8 cellular contexts compared by ENCODE assay signal in the genomic region with DNA sequence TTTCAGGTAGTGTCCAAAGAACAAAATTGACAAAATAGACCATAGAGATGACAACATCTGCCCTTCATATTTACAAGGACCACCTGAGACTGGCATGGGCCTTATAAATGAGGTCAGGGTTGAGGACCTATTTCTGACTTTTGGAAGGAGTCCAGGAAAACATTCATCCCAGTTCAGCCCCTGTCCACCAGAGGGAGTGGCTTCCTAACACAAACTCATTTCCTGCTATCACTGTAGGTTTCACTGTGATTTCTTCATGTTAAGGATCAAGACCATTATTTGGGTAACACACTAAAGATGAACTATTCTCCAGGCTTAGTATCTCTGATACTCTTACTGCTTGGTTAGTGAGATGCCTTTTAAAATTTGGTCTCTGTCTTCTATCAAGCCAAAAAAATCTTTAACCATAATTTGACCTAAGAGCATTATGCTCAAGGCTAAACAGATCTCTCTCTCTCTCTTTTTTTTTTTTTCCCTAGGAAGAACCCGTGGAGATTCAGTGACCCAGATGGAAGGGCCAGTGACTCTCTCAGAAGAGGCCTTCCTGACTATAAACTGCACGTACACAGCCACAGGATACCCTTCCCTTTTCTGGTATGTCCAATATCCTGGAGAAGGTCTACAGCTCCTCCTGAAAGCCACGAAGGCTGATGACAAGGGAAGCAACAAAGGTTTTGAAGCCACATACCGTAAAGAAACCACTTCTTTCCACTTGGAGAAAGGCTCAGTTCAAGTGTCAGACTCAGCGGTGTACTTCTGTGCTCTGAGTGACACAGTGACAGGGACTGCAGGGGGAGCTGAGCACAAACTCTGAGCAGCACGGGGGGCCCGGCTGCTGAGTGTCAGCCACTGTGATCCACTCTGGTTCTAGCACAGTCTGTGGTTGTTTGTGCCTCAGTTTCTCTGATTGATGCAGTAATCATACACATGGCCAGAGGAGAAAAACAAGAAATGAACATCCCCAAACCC.
DNase-seq lines count a peak whose midpoint lies in the region; ATAC-seq, FAIRE-seq and TF ChIP-seq lines count a peak whose summit lies in the region.
"Had no signal": no experiment of that assay in that cellular context is flagged by ENCODE, and none has a peak within 500 bp of the region (broad histone marks: within the 10 kb centered on the region; RNA-seq: fewer than 3 reads in every experiment).

No MANE protein-coding gene starts in this region.

- H3K9me3 Mint-ChIP-seq in activated T-helper 1 cell treated with anti-CD3 and anti-CD28 coated beads, Interleukin-12 subunit alpha, Interleukin-12 subunit beta, Interleukin-2, Interleukin-4 antibody, amounts not matched to agents 30 ng/mL and 10 ng/mL and 1 ng/mL, durations not matched to agents 14 hours and 24 hours and 36 hours: no peaks in the 10 kb centered on the region

- H3K27me3 ChIP-seq in GM06990 (replicated peaks; ENCODE audit: control insufficient read depth, insufficient read depth, low read length): no peaks in the 10 kb centered on the region

- DNase-seq in GM06990 (ENCODE audit: extremely low read depth, insufficient read length): no peak
- peak; percentile 3 for DNase-seq in M059J (ENCODE audit: low read depth)
- DNase-seq in activated T-helper 1 cell treated with anti-CD3 and anti-CD28 coated beads, Interleukin-12 subunit alpha, Interleukin-12 subunit beta, Interleukin-2, Interleukin-4 antibody, amounts not matched to agents 30 ng/mL and 10 ng/mL and 1 ng/mL, durations not matched to agents 14 hours and 24 hours and 36 hours (ENCODE audit: low spot score): no peak
- DNase-seq in iris pigment epithelial cell (ENCODE audit: low read depth): peak; percentile 32
- DNase-seq in RCC 7860 (ENCODE audit: low spot score): no peak

- no peaks in the 10 kb centered on the region for H3K36me3 Mint-ChIP-seq in activated T-helper 1 cell treated with anti-CD3 and anti-CD28 coated beads, Interleukin-12 subunit alpha, Interleukin-12 subunit beta, Interleukin-2, Interleukin-4 antibody, amounts not matched to agents 30 ng/mL and 10 ng/mL and 1 ng/mL, durations not matched to agents 14 hours and 24 hours and 36 hours (ENCODE audit: low read depth)

- no peaks in the 10 kb centered on the region for H3K36me3 ChIP-seq in GM06990 (ENCODE audit: control insufficient read depth, insufficient read depth, low read length)

- intact Hi-C loops in activated T-helper 1 cell treated with anti-CD3 and anti-CD28 coated beads, Interleukin-12 subunit alpha, Interleukin-12 subunit beta, Interleukin-2, Interleukin-4 antibody, amounts not matched to agents 30 ng/mL and 10 ng/mL and 1 ng/mL, durations not matched to agents 14 hours and 24 hours and 36 hours (cut with micrococcal nuclease): loop anchor here (1.0 kb wide), 1 partner anchor 22 kb away; no protein-coding TSS in a partner anchor

- no peak for FAIRE-seq in RCC 7860 (lab: Jason Lieb, UNC)
- FAIRE-seq: TTC549 had no signal

- H3K4me1 Mint-ChIP-seq in activated T-helper 1 cell treated with anti-CD3 and anti-CD28 coated beads, Interleukin-12 subunit alpha, Interleukin-12 subunit beta, Interleukin-2, Interleukin-4 antibody, amounts not matched to agents 30 ng/mL and 10 ng/mL and 1 ng/mL, durations not matched to agents 14 hours and 24 hours and 36 hours (ENCODE audit: low read depth): peaks cover 21% of the 10 kb centered on the region

- peak overlapping the region; percentile 2 for H3K27ac Mint-ChIP-seq in activated T-helper 1 cell treated with anti-CD3 and anti-CD28 coated beads, Interleukin-12 subunit alpha, Interleukin-12 subunit beta, Interleukin-2, Interleukin-4 antibody, amounts not matched to agents 30 ng/mL and 10 ng/mL and 1 ng/mL, durations not matched to agents 14 hours and 24 hours and 36 hours

- peak overlapping the region; percentile 60 for H3K4me3 Mint-ChIP-seq in activated T-helper 1 cell treated with anti-CD3 and anti-CD28 coated beads, Interleukin-12 subunit alpha, Interleukin-12 subunit beta, Interleukin-2, Interleukin-4 antibody, amounts not matched to agents 30 ng/mL and 10 ng/mL and 1 ng/mL, durations not matched to agents 14 hours and 24 hours and 36 hours

- no peak overlapping the region for H3K4me3 ChIP-seq in GM06990 (replicated peaks; ENCODE audit: low read depth, low read length)

- ATAC-seq in HG02571 (IDR thresholded peaks at IDR 0.05; ENCODE audit: unreplicated experiment) (no peak), HG02870 (IDR thresholded peaks at IDR 0.05; ENCODE audit: unreplicated experiment) (no peak)

- peaks cover 16% of the 10 kb centered on the region for H3K27me3 Mint-ChIP-seq in activated T-helper 1 cell treated with anti-CD3 and anti-CD28 coated beads, Interleukin-12 subunit alpha, Interleukin-12 subunit beta, Interleukin-2, Interleukin-4 antibody, amounts not matched to agents 30 ng/mL and 10 ng/mL and 1 ng/mL, durations not matched to agents 14 hours and 24 hours and 36 hours (ENCODE audit: insufficient read depth)

- TF ChIP-seq CTCF in GM06990 (IDR thresholded peaks at IDR 0.05; ENCODE audit: insufficient read depth, low read length, poor library complexity, severe bottlenecking): peak; percentile 54

Comparison
In these comparisons a context has a peak if more than half of its experiments do, and no peak if none do; other contexts are left out.
1. DNase-seq: peak in M059J (single experiment) and iris pigment epithelial cell (single experiment); none in GM06990 (single experiment), activated T-helper 1 cell treated with anti-CD3 and anti-CD28 coated beads, Interleukin-12 subunit alpha, Interleukin-12 subunit beta, Interleukin-2, Interleukin-4 antibody, amounts not matched to agents 30 ng/mL and 10 ng/mL and 1 ng/mL, durations not matched to agents 14 hours and 24 hours and 36 hours (single experiment) and RCC 7860 (single experiment).